8 cellular contexts compared by ENCODE assay signal in genomic region chr1:46333300-46334029, GRCh38. TPM values are rescaled to one million over a fixed set of nuclear protein-coding genes. Genes with fewer than 3 reads are reported as not detected.
A peak's percentile ranks its signal among the peaks of the same experiment; 100 is the strongest.
DNase-seq lines count a peak whose midpoint lies in the region; ATAC-seq, FAIRE-seq and TF ChIP-seq lines count a peak whose summit lies in the region.

No MANE protein-coding gene starts in this region.

- H3K79me2 ChIP-seq in PC-3 (ENCODE audit: low read length) = no peaks in the 10 kb centered on the region

- H3K27ac Mint-ChIP-seq in activated CD4-positive, alpha-beta memory T cell treated with anti-CD3 and anti-CD28 coated beads for 36 hours = no peak overlapping the region

- H3K36me3 Mint-ChIP-seq in activated CD4-positive, alpha-beta memory T cell treated with anti-CD3 and anti-CD28 coated beads for 36 hours = no peaks in the 10 kb centered on the region

- H3F3A ChIP-seq in PC-3 (ENCODE audit: low read length, unreplicated experiment) = no peaks in the 10 kb centered on the region

- H3K4me1 ChIP-seq in PC-3 (ENCODE audit: insufficient read depth, low read length) = no peaks in the 10 kb centered on the region

- H3K9me3 ChIP-seq in PC-3 (ENCODE audit: low read length) = no peaks in the 10 kb centered on the region

- H3K9me2 ChIP-seq in PC-3 (replicated peaks; ENCODE audit: low read length) = no peaks in the 10 kb centered on the region

- peak; percentile 38 for DNase-seq in COLO668 (lab: John Stamatoyannopoulos, UW; ENCODE audit: unreplicated experiment)
- DNase-seq in PC-3 = peak; percentile 60
- peak; percentile 62 for DNase-seq in fibroblast of villous mesenchyme (ENCODE audit: low read depth)
- DNase-seq in urothelium cell line (ENCODE audit: low spot score) = peak; percentile 42
- DNase-seq in activated CD4-positive, alpha-beta memory T cell treated with anti-CD3 and anti-CD28 coated beads for 36 hours = no peak
- DNase-seq in activated CD8-positive, alpha-beta memory T cell treated with anti-CD3 and anti-CD28 coated beads, Interleukin-2, amount 50 U/mL, for 4 hours = no peak

- TF ChIP-seq CTCF in PC-3 (conservative IDR thresholded peaks at IDR 0.05; ENCODE audit: low read depth, low read length) (peak; percentile 64), fibroblast of villous mesenchyme (IDR thresholded peaks at IDR 0.05; ENCODE audit: insufficient read depth, low read depth, low read length) (peak; percentile 49)

- no peak overlapping the region for H3K27ac ChIP-seq in PC-3 (ENCODE audit: low read length)

- no TSS peak for BruUV-seq in PC-3 (replicated peaks; lab: Mats Ljungman, UMichigan)

- CTCF ChIA-PET in PC-3 (lab: Charles Lee) = interaction anchor here (0.5 to 1.3 kb wide), 5 partner anchors 12 to 78 kb away, joined by 3 to 16 read pairs (median 6); no protein-coding TSS in a partner anchor
- CTCF ChIA-PET in activated CD4-positive, alpha-beta memory T cell treated with anti-CD3 and anti-CD28 coated beads for 36 hours (lab: Charles Lee) = interaction anchor here (1.0 to 1.9 kb wide), 3 partner anchors 9 to 15 kb away, joined by 3 to 7 read pairs (median 7); no protein-coding TSS in a partner anchor

- H3K9me3 Mint-ChIP-seq in activated CD4-positive, alpha-beta memory T cell treated with anti-CD3 and anti-CD28 coated beads for 36 hours = no peaks in the 10 kb centered on the region

- POLR2A ChIA-PET in PC-3 (lab: Charles Lee; ENCODE audit: unreplicated experiment) = no interaction called here
- POLR2A ChIA-PET in activated CD4-positive, alpha-beta memory T cell treated with anti-CD3 and anti-CD28 coated beads for 36 hours (lab: Charles Lee) = no interaction called here

- H3K9ac ChIP-seq in PC-3 (ENCODE audit: low read length) = no peak overlapping the region

- no peak overlapping the region for H3K4me2 ChIP-seq in PC-3 (ENCODE audit: low read length)

- H3K4me3 ChIP-seq in PC-3 (ENCODE audit: low read length) (no peak overlapping the region), fibroblast of villous mesenchyme (ENCODE audit: low read depth, low read length) (no peak overlapping the region)

- intact Hi-C loops in PC-3 (cut with micrococcal nuclease) = no loop called here
- intact Hi-C loops in activated CD4-positive, alpha-beta memory T cell treated with anti-CD3 and anti-CD28 coated beads for 36 hours (cut with micrococcal nuclease) = no loop called here

- no peaks in the 10 kb centered on the region for H4K20me1 ChIP-seq in PC-3 (ENCODE audit: low read length)

- no peak overlapping the region for H2AFZ ChIP-seq in PC-3 (ENCODE audit: low read length)

- H3K4me1 Mint-ChIP-seq in activated CD4-positive, alpha-beta memory T cell treated with anti-CD3 and anti-CD28 coated beads for 36 hours (ENCODE audit: low read depth) = no peaks in the 10 kb centered on the region

- H3K4me3 Mint-ChIP-seq in activated CD4-positive, alpha-beta memory T cell treated with anti-CD3 and anti-CD28 coated beads for 36 hours = no peak overlapping the region

- no peaks in the 10 kb centered on the region for H3K27me3 ChIP-seq in PC-3 (ENCODE audit: low read length)

- no peaks in the 10 kb centered on the region for H3K36me3 ChIP-seq in PC-3 (ENCODE audit: low read depth, low read length)

- ATAC-seq in GM18907 (IDR thresholded peaks at IDR 0.05; ENCODE audit: unreplicated experiment) (peak; percentile 52), HG03280 (IDR thresholded peaks at IDR 0.05; ENCODE audit: unreplicated experiment) (peak; percentile 46), PC-3 (peak; percentile 88)

- FAIRE-seq in urothelium cell line (lab: Jason Lieb, UNC) = no peak

- H3K27me3 Mint-ChIP-seq in activated CD4-positive, alpha-beta memory T cell treated with anti-CD3 and anti-CD28 coated beads for 36 hours = no peaks in the 10 kb centered on the region

RNA-seq across cellular contexts. Expression of gene NSUN4, which starts 7.1 kb away (rescaled TPM):
- 14.2 and 16.8 TPM in 2 replicates for total RNA-seq in PC-3 (2014; rRNA removed)
- total RNA-seq in fibroblast of villous mesenchyme = 11.9 and 22.9 TPM in 2 replicates
- 10 to 100 TPM; 29.1 to 29.9 TPM for total RNA-seq in activated CD4-positive, alpha-beta memory T cell treated with anti-CD3 and anti-CD28 coated beads for 36 hours

RNA-seq across cellular contexts. Expression of gene UQCRH, which starts 30.0 kb away (rescaled TPM):
- total RNA-seq in PC-3 (2014; rRNA removed) = 642 and 885 TPM in 2 replicates
- total RNA-seq in fibroblast of villous mesenchyme = 194 and 249 TPM in 2 replicates
- 100 to 1,000 TPM; 351 to 353 TPM for total RNA-seq in activated CD4-positive, alpha-beta memory T cell treated with anti-CD3 and anti-CD28 coated beads for 36 hours

RNA-seq across cellular contexts. Expression of gene LRRC41, which starts 30.0 kb away (rescaled TPM):
- total RNA-seq in PC-3 (2014; rRNA removed) (52.7 TPM in 2 replicates), fibroblast of villous mesenchyme (106 and 123 TPM in 2 replicates)
- total RNA-seq in activated CD4-positive, alpha-beta memory T cell treated with anti-CD3 and anti-CD28 coated beads for 36 hours = 10 to 100 TPM; 31.4 to 34.6 TPM

Comparison
In these comparisons a context has a peak if more than half of its experiments do, and no peak if none do; other contexts are left out.
1. DNase-seq: peak in COLO668 (single experiment), PC-3 (single experiment), fibroblast of villous mesenchyme (single experiment) and urothelium cell line (single experiment); none in activated CD4-positive, alpha-beta memory T cell treated with anti-CD3 and anti-CD28 coated beads for 36 hours (single experiment) and activated CD8-positive, alpha-beta memory T cell treated with anti-CD3 and anti-CD28 coated beads, Interleukin-2, amount 50 U/mL, for 4 hours (single experiment).
2. Peak in every context shown above with its lines, with median percentiles within 50 percentile points of each other: ATAC-seq.